Comparison of ENCODE assay signal across 16 cellular contexts in the genomic region with DNA sequence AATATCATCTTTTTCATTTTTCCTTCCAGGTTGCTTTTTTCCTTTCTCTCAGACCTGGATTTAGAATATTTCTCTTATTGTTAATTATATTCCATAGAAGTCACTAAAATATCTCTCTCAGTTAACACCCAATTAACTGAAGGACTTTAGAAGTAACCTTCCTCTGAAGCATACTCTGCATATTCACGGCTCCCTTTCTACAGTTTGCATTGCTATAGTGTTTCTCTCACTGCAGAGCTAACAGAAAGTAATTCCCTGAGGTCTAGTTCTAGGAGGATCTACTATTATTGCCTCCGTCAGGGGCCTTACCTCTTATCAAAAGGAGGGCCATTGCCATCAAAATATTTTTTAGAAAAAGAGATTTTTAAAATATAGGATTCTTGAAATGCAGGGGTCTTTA.
A peak's percentile ranks its signal among the peaks of the same experiment; 100 is the strongest.
DNase-seq lines count a peak whose midpoint lies in the region; ATAC-seq and TF ChIP-seq lines count a peak whose summit lies in the region.
"Had no signal": no experiment of that assay in that cellular context is flagged by ENCODE, and none has a peak within 500 bp of the region (broad histone marks: within the 10 kb centered on the region; RNA-seq: fewer than 3 reads in every experiment).

No MANE protein-coding gene starts in this region.

- H3K56ac ChIP-seq in mesendoderm (ENCODE audit: low read length) = no peak overlapping the region

- H3K9me3 Mint-ChIP-seq in WTC11 = peaks cover 28% of the 10 kb centered on the region

- 45% methylated on average over 2 of the region's 2 CpGs for WGBS in right cardiac atrium
- no CpG with 5 or more reads among the region's 2 CpGs for WGBS in mesendoderm (ENCODE audit: extremely low coverage, insufficient coverage, low lambda C conversion rate)
- WGBS in esophagus muscularis mucosa = 71% methylated on average over 2 of the region's 2 CpGs

- H4K5ac ChIP-seq in mesendoderm (ENCODE audit: low read length) = no peak overlapping the region

- H3K4ac ChIP-seq in mesendoderm (ENCODE audit: low read depth, low read length) = no peak overlapping the region

- H4K8ac ChIP-seq in mesendoderm (ENCODE audit: low read depth, low read length) = no peak overlapping the region

- no peak for TF ChIP-seq POLR2A in esophagus muscularis mucosa (IDR thresholded peaks at IDR 0.05; ENCODE audit: low read depth)

- intact Hi-C loops in left ventricle myocardium inferior (cut with micrococcal nuclease) = no loop called here
- intact Hi-C loops in right cardiac atrium (cut with DNase I) = no loop called here
- intact Hi-C loops in esophagus muscularis mucosa (cut with DNase I) = no loop called here

- H3K36me3 ChIP-seq in left ventricle myocardium inferior = no peaks in the 10 kb centered on the region
- H3K36me3 ChIP-seq in H7 (replicated peaks; ENCODE audit: control insufficient read depth, insufficient read depth, low read length) = no peaks in the 10 kb centered on the region
- H3K36me3 ChIP-seq in mesendoderm (ENCODE audit: control insufficient read depth, insufficient read depth, low read length) = no peaks in the 10 kb centered on the region
- H3K36me3 ChIP-seq in esophagus muscularis mucosa = no peaks in the 10 kb centered on the region

- no peak overlapping the region for H2BK5ac ChIP-seq in mesendoderm (ENCODE audit: low read length)

- no peak overlapping the region for H2BK120ac ChIP-seq in mesendoderm (ENCODE audit: low read depth, low read length)

- no peak overlapping the region for H3K9ac ChIP-seq in mesendoderm (ENCODE audit: low read length)

- TF ChIP-seq CTCF in left ventricle myocardium inferior (IDR thresholded peaks at IDR 0.05; ENCODE audit: borderline replicate concordance) = no peak
- no peak for TF ChIP-seq CTCF in WTC11 (IDR thresholded peaks at IDR 0.05)
- no peak for TF ChIP-seq CTCF in esophagus muscularis mucosa (IDR thresholded peaks at IDR 0.05)

- H3K27me3 Mint-ChIP-seq in WTC11 (ENCODE audit: low read depth) = peaks cover 4% of the 10 kb centered on the region
- H3K27me3 Mint-ChIP-seq: CD4-positive, alpha-beta memory T cell had no signal

- H3K4me1 ChIP-seq in left ventricle myocardium inferior = peaks cover 32% of the 10 kb centered on the region
- H3K4me1 ChIP-seq in right cardiac atrium (ENCODE audit: control insufficient read depth, insufficient read depth, low read length) = peaks cover 3% of the 10 kb centered on the region
- H3K4me1 ChIP-seq in mesendoderm (ENCODE audit: control insufficient read depth, low read depth, low read length) = no peaks in the 10 kb centered on the region
- H3K4me1 ChIP-seq in esophagus muscularis mucosa = no peaks in the 10 kb centered on the region

- no peak overlapping the region for H2BK15ac ChIP-seq in mesendoderm (replicated peaks; ENCODE audit: low read depth)

- H3K18ac ChIP-seq in mesendoderm (ENCODE audit: low read length) = no peak overlapping the region

- H3K27ac ChIP-seq in left ventricle myocardium inferior (replicated peaks) (peak overlapping the region; percentile 45), right cardiac atrium (ENCODE audit: low read length) (no peak overlapping the region), mesendoderm (ENCODE audit: low read depth, low read length) (no peak overlapping the region), esophagus muscularis mucosa (replicated peaks in 1 of 4) (no peak overlapping the region)

- no peak for TF ChIP-seq EP300 in esophagus muscularis mucosa (IDR thresholded peaks at IDR 0.05)

- H3K36me3 Mint-ChIP-seq in WTC11 = peaks cover 22% of the 10 kb centered on the region

- DNase-seq in left ventricle myocardium inferior = no peak
- DNase-seq in right cardiac atrium = no peak
- DNase-seq in H7 = peak; percentile 0
- no peak for DNase-seq in WTC11 (ENCODE audit: low spot score)
- DNase-seq in mesendoderm = peak; percentile 17
- DNase-seq in esophagus muscularis mucosa (ENCODE audit: extremely low spot score) = no peak
- DNase-seq in SHP77 (lab: John Stamatoyannopoulos, UW) = no peak
- DNase-seq: C1 segment of cervical spinal cord; Calu3; CD4-positive, alpha-beta memory T cell; COR-L47; DMS53; DMS79 treated with DMSO at 0.1 percent for 48 hours; GF-D8; H9 had no signal

- no peak overlapping the region for H3K23ac ChIP-seq in mesendoderm (ENCODE audit: low read length)

- POLR2A ChIA-PET in WTC11 (lab: Charles Lee) = no interaction called here

- no peak overlapping the region for H3K4me3 ChIP-seq in left ventricle myocardium inferior
- H3K4me3 ChIP-seq in right cardiac atrium (ENCODE audit: low read length) = no peak overlapping the region
- H3K4me3 ChIP-seq in H7 (ENCODE audit: insufficient read depth, low read depth, low read length) = no peak overlapping the region
- H3K4me3 ChIP-seq in mesendoderm (ENCODE audit: low read length) = no peak overlapping the region
- no peak overlapping the region for H3K4me3 ChIP-seq in esophagus muscularis mucosa

- H3K4me2 ChIP-seq in mesendoderm (ENCODE audit: low read length) = no peak overlapping the region

- H3K4me3 Mint-ChIP-seq in WTC11 = no peak overlapping the region
- H3K4me3 Mint-ChIP-seq: CD4-positive, alpha-beta memory T cell; H9 had no signal

- no peaks in the 10 kb centered on the region for H3K79me1 ChIP-seq in mesendoderm (ENCODE audit: low read length)

- no peaks in the 10 kb centered on the region for H3K79me2 ChIP-seq in mesendoderm (ENCODE audit: control insufficient read depth, insufficient read depth, low read length)

- CTCF ChIA-PET in WTC11 (lab: Charles Lee) = no interaction called here

- H3K27me3 ChIP-seq in left ventricle myocardium inferior (ENCODE audit: low read depth) = no peaks in the 10 kb centered on the region
- no peaks in the 10 kb centered on the region for H3K27me3 ChIP-seq in right cardiac atrium (ENCODE audit: control insufficient read depth, insufficient read depth)
- no peaks in the 10 kb centered on the region for H3K27me3 ChIP-seq in H7 (ENCODE audit: control insufficient read depth, insufficient read depth, low read length)
- H3K27me3 ChIP-seq in mesendoderm (ENCODE audit: insufficient read depth, low read length, poor library complexity) = no peaks in the 10 kb centered on the region
- no peaks in the 10 kb centered on the region for H3K27me3 ChIP-seq in esophagus muscularis mucosa

- peaks cover 21% of the 10 kb centered on the region for H3K4me1 Mint-ChIP-seq in WTC11
- H3K4me1 Mint-ChIP-seq: CD4-positive, alpha-beta memory T cell had no signal

- no peak overlapping the region for H2AK5ac ChIP-seq in mesendoderm (ENCODE audit: low read length)

- no peak overlapping the region for H3K27ac Mint-ChIP-seq in WTC11
- H3K27ac Mint-ChIP-seq: CD4-positive, alpha-beta memory T cell had no signal

- peaks cover 12% of the 10 kb centered on the region for H3K9me3 ChIP-seq in left ventricle myocardium inferior (replicated peaks)
- no peaks in the 10 kb centered on the region for H3K9me3 ChIP-seq in right cardiac atrium (ENCODE audit: control insufficient read depth, low read length)
- H3K9me3 ChIP-seq in esophagus muscularis mucosa = no peaks in the 10 kb centered on the region

- ATAC-seq in right cardiac atrium = no peak
- ATAC-seq in WTC11 = peak; percentile 71
- ATAC-seq: HCT116 had no signal

TF ChIP-seq in WTC11, 78 proteins besides CTCF, POLR2A, EP300 and RAD21:
- TF ChIP-seq ZNF232 (CRISPR knock-in tag; IDR thresholded peaks at IDR 0.05) (no peak), ZNF121 (CRISPR knock-in tag; IDR thresholded peaks at IDR 0.05) (no peak)
- TF ChIP-seq, protein P1, sequence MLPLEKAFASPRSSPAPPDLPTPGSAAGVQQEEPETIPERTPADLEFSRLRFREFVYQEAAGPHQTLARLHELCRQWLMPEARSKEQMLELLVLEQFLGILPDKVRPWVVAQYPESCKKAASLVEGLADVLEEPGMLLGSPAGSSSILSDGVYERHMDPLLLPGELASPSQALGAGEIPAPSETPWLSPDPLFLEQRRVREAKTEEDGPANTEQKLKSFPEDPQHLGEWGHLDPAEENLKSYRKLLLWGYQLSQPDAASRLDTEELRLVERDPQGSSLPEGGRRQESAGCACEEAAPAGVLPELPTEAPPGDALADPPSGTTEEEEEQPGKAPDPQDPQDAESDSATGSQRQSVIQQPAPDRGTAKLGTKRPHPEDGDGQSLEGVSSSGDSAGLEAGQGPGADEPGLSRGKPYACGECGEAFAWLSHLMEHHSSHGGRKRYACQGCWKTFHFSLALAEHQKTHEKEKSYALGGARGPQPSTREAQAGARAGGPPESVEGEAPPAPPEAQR (CRISPR knock-in tag; IDR thresholded peaks at IDR 0.05) = no peak
- TF ChIP-seq, protein P2, sequence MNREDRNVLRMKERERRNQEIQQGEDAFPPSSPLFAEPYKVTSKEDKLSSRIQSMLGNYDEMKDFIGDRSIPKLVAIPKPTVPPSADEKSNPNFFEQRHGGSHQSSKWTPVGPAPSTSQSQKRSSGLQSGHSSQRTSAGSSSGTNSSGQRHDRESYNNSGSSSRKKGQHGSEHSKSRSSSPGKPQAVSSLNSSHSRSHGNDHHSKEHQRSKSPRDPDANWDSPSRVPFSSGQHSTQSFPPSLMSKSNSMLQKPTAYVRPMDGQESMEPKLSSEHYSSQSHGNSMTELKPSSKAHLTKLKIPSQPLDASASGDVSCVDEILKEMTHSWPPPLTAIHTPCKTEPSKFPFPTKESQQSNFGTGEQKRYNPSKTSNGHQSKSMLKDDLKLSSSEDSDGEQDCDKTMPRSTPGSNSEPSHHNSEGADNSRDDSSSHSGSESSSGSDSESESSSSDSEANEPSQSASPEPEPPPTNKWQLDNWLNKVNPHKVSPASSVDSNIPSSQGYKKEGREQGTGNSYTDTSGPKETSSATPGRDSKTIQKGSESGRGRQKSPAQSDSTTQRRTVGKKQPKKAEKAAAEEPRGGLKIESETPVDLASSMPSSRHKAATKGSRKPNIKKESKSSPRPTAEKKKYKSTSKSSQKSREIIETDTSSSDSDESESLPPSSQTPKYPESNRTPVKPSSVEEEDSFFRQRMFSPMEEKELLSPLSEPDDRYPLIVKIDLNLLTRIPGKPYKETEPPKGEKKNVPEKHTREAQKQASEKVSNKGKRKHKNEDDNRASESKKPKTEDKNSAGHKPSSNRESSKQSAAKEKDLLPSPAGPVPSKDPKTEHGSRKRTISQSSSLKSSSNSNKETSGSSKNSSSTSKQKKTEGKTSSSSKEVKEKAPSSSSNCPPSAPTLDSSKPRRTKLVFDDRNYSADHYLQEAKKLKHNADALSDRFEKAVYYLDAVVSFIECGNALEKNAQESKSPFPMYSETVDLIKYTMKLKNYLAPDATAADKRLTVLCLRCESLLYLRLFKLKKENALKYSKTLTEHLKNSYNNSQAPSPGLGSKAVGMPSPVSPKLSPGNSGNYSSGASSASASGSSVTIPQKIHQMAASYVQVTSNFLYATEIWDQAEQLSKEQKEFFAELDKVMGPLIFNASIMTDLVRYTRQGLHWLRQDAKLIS (CRISPR knock-in tag; IDR thresholded peaks at IDR 0.05; ENCODE audit: borderline replicate concordance) = no peak

Comparison
In these comparisons a context has a peak if more than half of its experiments do, and no peak if none do; other contexts are left out.
1. DNase-seq: peak in H7 (single experiment) and mesendoderm (single experiment); none in left ventricle myocardium inferior (single experiment), right cardiac atrium (0 of 3), WTC11 (single experiment), esophagus muscularis mucosa (single experiment) and SHP77 (0 of 2).